In the genomic region with DNA sequence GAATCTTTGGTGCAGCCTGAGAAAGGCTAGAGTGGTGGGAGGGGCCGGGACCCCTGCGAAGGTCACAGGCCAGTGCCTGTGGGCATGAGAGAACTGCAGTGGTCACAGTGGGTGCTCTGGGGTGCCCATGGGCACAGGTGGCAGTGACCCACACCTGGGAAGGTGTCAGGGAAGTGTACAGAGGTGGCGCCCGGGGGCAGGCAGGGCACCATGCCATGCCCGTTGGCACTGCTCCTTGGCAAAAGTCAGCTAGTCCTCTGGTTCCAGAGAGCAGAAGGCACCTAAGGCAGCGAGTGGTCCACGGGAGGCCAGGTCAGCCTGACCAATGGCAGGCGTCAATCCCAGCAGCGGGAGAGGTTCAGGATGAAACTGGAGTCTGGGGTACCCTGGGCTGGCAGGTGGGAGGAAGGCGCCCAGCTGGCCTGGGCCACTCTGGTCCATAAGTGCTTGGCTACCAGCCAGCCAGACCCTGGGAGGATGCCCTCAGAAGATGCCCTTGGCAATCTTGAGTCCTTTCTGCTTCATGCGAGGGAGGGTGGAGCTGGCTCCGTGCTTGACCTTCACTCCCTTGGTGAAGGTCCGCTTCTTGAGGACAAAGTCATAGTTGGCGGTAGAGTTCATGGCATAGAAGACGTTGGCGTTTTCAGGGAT, we compare ENCODE assay signal across 14 cellular contexts. TPM values are rescaled to one million over a fixed set of nuclear protein-coding genes. Genes with fewer than 3 reads are reported as not detected.
"Had no signal": no experiment of that assay in that cellular context is flagged by ENCODE, and none has a peak within 500 bp of the region (broad histone marks: within the 10 kb centered on the region; RNA-seq: fewer than 3 reads in every experiment).

No MANE protein-coding gene starts in this region.

- ATAC-seq: activated CD8-positive, alpha-beta T cell treated with anti-CD3 and anti-CD28 coated beads, Interleukin-2, amount 10 ng/mL, durations not matched to agents 7 days and 5 days; body of pancreas; effector memory CD8-positive, alpha-beta T cell; mucosa of descending colon had no signal

- H3K4me3 ChIP-seq: body of pancreas, mucosa of descending colon, transverse colon had no signal

- H3K4me1 ChIP-seq: body of pancreas had no signal

- H3K4me1 Mint-ChIP-seq: activated naive CD4-positive, alpha-beta T cell treated with anti-CD3 and anti-CD28 coated beads, Interleukin-2, amount 50 U/mL, for 24 hours had no signal

- H3K27me3 Mint-ChIP-seq: activated naive CD4-positive, alpha-beta T cell treated with anti-CD3 and anti-CD28 coated beads, Interleukin-2, amount 50 U/mL, for 24 hours; central memory CD8-positive, alpha-beta T cell; effector memory CD8-positive, alpha-beta T cell had no signal

- H3K27ac Mint-ChIP-seq: activated CD8-positive, alpha-beta T cell treated with anti-CD3 and anti-CD28 coated beads, Interleukin-2, amount 10 ng/mL, durations not matched to agents 7 days and 5 days; activated T-helper 2 cell treated with anti-CD3 and anti-CD28 coated beads, Interferon-gamma antibody, Interleukin-2, Interleukin-4, amounts not matched to agents 10 μg/mL and 5 μg/mL and 100 μg/mL, durations not matched to agents 14 hours and 24 hours and 36 hours; nephron had no signal

- H3K4me3 Mint-ChIP-seq: activated CD8-positive, alpha-beta T cell treated with anti-CD3 and anti-CD28 coated beads, Interleukin-2, amount 10 ng/mL, durations not matched to agents 7 days and 5 days; activated naive CD4-positive, alpha-beta T cell treated with anti-CD3 and anti-CD28 coated beads, Interleukin-2, amount 50 U/mL, for 24 hours; central memory CD8-positive, alpha-beta T cell; effector memory CD8-positive, alpha-beta T cell; nephron had no signal

- H3K9me3 ChIP-seq: body of pancreas had no signal

- DNase-seq: activated CD4-positive, alpha-beta T cell treated with anti-CD3 and anti-CD28 coated beads for 48 hours; activated CD8-positive, alpha-beta T cell treated with anti-CD3 and anti-CD28 coated beads, Interleukin-2, amount 10 ng/mL, durations not matched to agents 7 days and 5 days; effector memory CD8-positive, alpha-beta T cell; erythroblast; hypothalamus; transverse colon had no signal

- H3K27me3 ChIP-seq: body of pancreas, transverse colon had no signal

- H3K27ac ChIP-seq: body of pancreas, transverse colon had no signal

RNA-seq across cellular contexts. Expression of gene CEL, which starts 36.4 kb away (rescaled TPM):
- total RNA-seq: osteoblast, skeletal muscle tissue had no signal
